ENCODE assay signal across 1 cellular context in the genomic region with DNA sequence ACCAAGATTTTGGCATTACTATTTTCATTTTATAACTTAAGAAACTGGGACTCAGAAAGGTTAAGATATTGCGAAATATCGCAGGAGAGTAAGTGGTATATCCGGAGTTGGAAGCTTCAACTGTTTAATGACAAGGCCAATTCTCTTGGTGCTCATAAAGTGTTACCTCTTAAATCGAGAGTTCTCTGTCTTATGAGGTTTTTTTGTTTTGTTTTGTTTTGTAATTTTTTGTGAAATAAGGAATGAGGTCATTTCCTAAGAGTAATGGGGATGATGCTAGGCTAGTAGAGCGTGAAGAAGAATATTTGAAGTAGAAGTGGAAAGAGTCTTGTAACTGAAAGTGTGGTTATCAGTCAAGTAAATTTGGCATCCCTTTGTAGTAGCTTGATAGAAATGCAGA.
TF ChIP-seq lines count a peak whose summit lies in the region.

No MANE protein-coding gene starts in this region.

TF ChIP-seq in K562, 482 proteins besides CTCF, POLR2A, EP300 and RAD21 (continued from another document):
- no peak for TF ChIP-seq ZNF280B (CRISPR knock-in tag; IDR thresholded peaks at IDR 0.05)
- TF ChIP-seq HMG20A (CRISPR knock-in tag; conservative IDR thresholded peaks at IDR 0.05), result no peak
- TF ChIP-seq, protein P1, sequence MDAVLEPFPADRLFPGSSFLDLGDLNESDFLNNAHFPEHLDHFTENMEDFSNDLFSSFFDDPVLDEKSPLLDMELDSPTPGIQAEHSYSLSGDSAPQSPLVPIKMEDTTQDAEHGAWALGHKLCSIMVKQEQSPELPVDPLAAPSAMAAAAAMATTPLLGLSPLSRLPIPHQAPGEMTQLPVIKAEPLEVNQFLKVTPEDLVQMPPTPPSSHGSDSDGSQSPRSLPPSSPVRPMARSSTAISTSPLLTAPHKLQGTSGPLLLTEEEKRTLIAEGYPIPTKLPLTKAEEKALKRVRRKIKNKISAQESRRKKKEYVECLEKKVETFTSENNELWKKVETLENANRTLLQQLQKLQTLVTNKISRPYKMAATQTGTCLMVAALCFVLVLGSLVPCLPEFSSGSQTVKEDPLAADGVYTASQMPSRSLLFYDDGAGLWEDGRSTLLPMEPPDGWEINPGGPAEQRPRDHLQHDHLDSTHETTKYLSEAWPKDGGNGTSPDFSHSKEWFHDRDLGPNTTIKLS (IDR thresholded peaks at IDR 0.05; ENCODE audit: borderline replicate concordance, low read depth), result no peak
- no peak for TF ChIP-seq TRIM25 (IDR thresholded peaks at IDR 0.05; ENCODE audit: borderline replicate concordance)
- TF ChIP-seq SRSF7 (optimal IDR thresholded peaks at IDR 0.05; ENCODE audit: low read depth, low read length), result no peak
- TF ChIP-seq PBX2 (CRISPR knock-in tag; IDR thresholded peaks at IDR 0.05; ENCODE audit: low read depth), result no peak
- TF ChIP-seq PBX2 (tag; conservative IDR thresholded peaks at IDR 0.05; ENCODE audit: low read depth), result no peak
- TF ChIP-seq ILF3 (IDR thresholded peaks at IDR 0.05; ENCODE audit: borderline replicate concordance), result no peak
- TF ChIP-seq DPF2 (IDR thresholded peaks at IDR 0.05), result no peak
- TF ChIP-seq CBX1 (IDR thresholded peaks at IDR 0.05; ENCODE audit: low read depth), result no peak
- TF ChIP-seq ZNF655 (CRISPR knock-in tag; IDR thresholded peaks at IDR 0.05), result no peak
- TF ChIP-seq HNRNPLL (IDR thresholded peaks at IDR 0.05; ENCODE audit: low read depth, low read length, poor library complexity, severe bottlenecking), result no peak
- no peak for TF ChIP-seq ID3 (CRISPR knock-in tag; IDR thresholded peaks at IDR 0.05)
- TF ChIP-seq ID3 (tag; IDR thresholded peaks at IDR 0.05), result no peak
- TF ChIP-seq CBX3 (IDR thresholded peaks at IDR 0.05; ENCODE audit: borderline replicate concordance in 1 of 2, low read length in 2 of 2), result no peak
- no peak for TF ChIP-seq ZNF551 (CRISPR knock-in tag; IDR thresholded peaks at IDR 0.05)
